In the genomic region with DNA sequence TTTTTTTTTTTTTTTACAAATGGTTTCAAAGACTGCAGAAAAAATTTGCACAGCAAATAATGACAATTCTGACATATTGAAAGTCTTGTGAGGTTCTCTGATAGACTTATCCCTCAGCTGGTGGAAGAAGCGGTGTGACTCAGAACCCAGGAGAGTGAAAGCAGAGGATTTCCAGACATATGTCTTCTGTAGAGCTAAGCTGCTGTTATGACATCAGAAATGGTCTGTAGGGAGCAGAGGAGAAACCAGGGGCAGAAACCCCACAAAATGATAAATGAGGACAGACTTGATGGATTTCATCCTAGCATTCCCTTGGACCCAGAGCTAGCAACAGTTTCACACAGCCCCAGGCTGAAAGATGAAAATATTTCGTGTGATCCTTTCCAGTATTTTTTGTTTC, we compare ENCODE assay signal across 16 cellular contexts.
A peak's percentile ranks its signal among the peaks of the same experiment; 100 is the strongest.
DNase-seq lines count a peak whose midpoint lies in the region; ATAC-seq, FAIRE-seq and TF ChIP-seq lines count a peak whose summit lies in the region.
"Had no signal": no experiment of that assay in that cellular context is flagged by ENCODE, and none has a peak within 500 bp of the region (broad histone marks: within the 10 kb centered on the region; RNA-seq: fewer than 3 reads in every experiment).

No MANE protein-coding gene starts in this region.

- H3K36me3 Mint-ChIP-seq in T-helper 2 cell treated with Interferon-gamma antibody and Interleukin-4, amounts not matched to agents 5 μg/mL and 100 μg/mL, for 36 hours (ENCODE audit: low read depth): no peaks in the 10 kb centered on the region
- H3K36me3 Mint-ChIP-seq: CD8-positive, alpha-beta memory T cell had no signal

- H3K4me3 Mint-ChIP-seq in T-helper 2 cell treated with Interferon-gamma antibody and Interleukin-4, amounts not matched to agents 5 μg/mL and 100 μg/mL, for 36 hours: no peak overlapping the region
- H3K4me3 Mint-ChIP-seq: CD8-positive, alpha-beta memory T cell had no signal

- H3K36me3 ChIP-seq in WERI-Rb-1 (no peaks in the 10 kb centered on the region), kidney (ENCODE audit: control insufficient read depth in 1 of 2, insufficient read depth in 2 of 2, low read length in 2 of 2) (no peaks in the 10 kb centered on the region)
- H3K36me3 ChIP-seq: Peyer's patch had no signal

- H3K9me3 ChIP-seq in WERI-Rb-1 (ENCODE audit: severe bottlenecking) (no peaks in the 10 kb centered on the region), kidney (ENCODE audit: control insufficient read depth in 1 of 2, low read length in 2 of 2) (no peaks in the 10 kb centered on the region)
- H3K9me3 ChIP-seq: Peyer's patch had no signal

- H3K4me3 ChIP-seq in skeletal muscle cell (ENCODE audit: low read depth, low read length) (no peak overlapping the region), WERI-Rb-1 (ENCODE audit: low read depth, low read length) (no peak overlapping the region), kidney (ENCODE audit: low read length in 2 of 2) (no peak overlapping the region)
- H3K4me3 ChIP-seq: Peyer's patch had no signal

- DNase-seq in GM03348 (ENCODE audit: low spot score) (peak; percentile 27), fibroblast of peridontal ligament (ENCODE audit: extremely low read depth) (peak; percentile 67), skeletal muscle cell (ENCODE audit: low read depth) (peak; percentile 52), WERI-Rb-1 (no peak), NCI-H2107 treated with DMSO at 0.1 percent for 48 hours (lab: John Stamatoyannopoulos, UW; ENCODE audit: unreplicated experiment) (no peak), kidney (no peak)
- no peak for DNase-seq in T-helper 2 cell treated with Interferon-gamma antibody and Interleukin-4, amounts not matched to agents 5 μg/mL and 100 μg/mL, for 36 hours (ENCODE audit: low spot score)
- DNase-seq: CD8-positive, alpha-beta memory T cell; H7; Kasumi-1; NCI-H1436; NCI-H446; NCI-H748 treated with DMSO at 0.1 percent for 48 hours; Peyer's patch; SHP77 had no signal

- H3K27ac ChIP-seq in WERI-Rb-1 (no peak overlapping the region), kidney (ENCODE audit: low read depth in 2 of 2, low read length in 2 of 2) (no peak overlapping the region)
- H3K27ac ChIP-seq: Peyer's patch had no signal

- intact Hi-C loops in kidney (cut with DNase I): no loop called here

- H3K4me1 ChIP-seq in kidney (ENCODE audit: control insufficient read depth in 1 of 2, insufficient read depth in 1 of 2, low read depth in 1 of 2, low read length in 2 of 2): no peaks in the 10 kb centered on the region
- H3K4me1 ChIP-seq: Peyer's patch had no signal

- H3K27me3 ChIP-seq in WERI-Rb-1 (ENCODE audit: insufficient read depth, low read depth, severe bottlenecking): no peaks in the 10 kb centered on the region
- H3K27me3 ChIP-seq: Peyer's patch had no signal

- no peak for FAIRE-seq in kidney (lab: Jason Lieb, UNC)

- ATAC-seq in SK-N-SH treated with all-trans-retinoic acid at 6 μM for 48 hours: peak; percentile 55; the same call in 1 of the 3 replicates

- no peaks in the 10 kb centered on the region for H3K4me1 Mint-ChIP-seq in T-helper 2 cell treated with Interferon-gamma antibody and Interleukin-4, amounts not matched to agents 5 μg/mL and 100 μg/mL, for 36 hours (ENCODE audit: low read depth)
- H3K4me1 Mint-ChIP-seq: CD8-positive, alpha-beta memory T cell had no signal

- H3K27me3 Mint-ChIP-seq in T-helper 2 cell treated with Interferon-gamma antibody and Interleukin-4, amounts not matched to agents 5 μg/mL and 100 μg/mL, for 36 hours (ENCODE audit: low read depth): no peaks in the 10 kb centered on the region
- H3K27me3 Mint-ChIP-seq: CD8-positive, alpha-beta memory T cell had no signal

- no peak for TF ChIP-seq CTCF in WERI-Rb-1 (IDR thresholded peaks at IDR 0.05; ENCODE audit: low read depth, low read length)
- no peak for TF ChIP-seq CTCF in kidney (IDR thresholded peaks at IDR 0.05; ENCODE audit: borderline replicate concordance, extremely low read depth, insufficient read depth)

- H3K9ac ChIP-seq in kidney (ENCODE audit: low read length in 2 of 2): no peak overlapping the region

- H3K27ac Mint-ChIP-seq in T-helper 2 cell treated with Interferon-gamma antibody and Interleukin-4, amounts not matched to agents 5 μg/mL and 100 μg/mL, for 36 hours: no peak overlapping the region
- H3K27ac Mint-ChIP-seq: CD8-positive, alpha-beta memory T cell had no signal

- no peaks in the 10 kb centered on the region for H3K9me3 Mint-ChIP-seq in T-helper 2 cell treated with Interferon-gamma antibody and Interleukin-4, amounts not matched to agents 5 μg/mL and 100 μg/mL, for 36 hours

TF ChIP-seq in SK-N-SH treated with all-trans-retinoic acid at 6 μM for 48 hours, 23 proteins besides CTCF, POLR2A, EP300 and RAD21:
- no peak for TF ChIP-seq ZFP3 (CRISPR knock-in tag; IDR thresholded peaks at IDR 0.05)
- no peak for TF ChIP-seq TCF4 (CRISPR knock-in tag; IDR thresholded peaks at IDR 0.05; ENCODE audit: borderline replicate concordance)
- no peak for TF ChIP-seq ZNF8 (CRISPR knock-in tag; IDR thresholded peaks at IDR 0.05)
- no peak for TF ChIP-seq SNAI2 (CRISPR knock-in tag; IDR thresholded peaks at IDR 0.05)
- no peak for TF ChIP-seq ESRRG (CRISPR knock-in tag; IDR thresholded peaks at IDR 0.05)
- no peak for TF ChIP-seq ZFP30 (CRISPR knock-in tag; IDR thresholded peaks at IDR 0.05)
- no peak for TF ChIP-seq TSHZ2 (CRISPR knock-in tag; IDR thresholded peaks at IDR 0.05)

Comparison
In these comparisons a context has a peak if more than half of its experiments do, and no peak if none do; other contexts are left out.
1. DNase-seq: peak in GM03348 (single experiment), fibroblast of peridontal ligament (single experiment) and skeletal muscle cell (single experiment); none in T-helper 2 cell treated with Interferon-gamma antibody and Interleukin-4, amounts not matched to agents 5 μg/mL and 100 μg/mL, for 36 hours (single experiment), WERI-Rb-1 (single experiment), NCI-H2107 treated with DMSO at 0.1 percent for 48 hours (single experiment) and kidney (single experiment).